1 cellular context compared by ENCODE assay signal in the genomic region with DNA sequence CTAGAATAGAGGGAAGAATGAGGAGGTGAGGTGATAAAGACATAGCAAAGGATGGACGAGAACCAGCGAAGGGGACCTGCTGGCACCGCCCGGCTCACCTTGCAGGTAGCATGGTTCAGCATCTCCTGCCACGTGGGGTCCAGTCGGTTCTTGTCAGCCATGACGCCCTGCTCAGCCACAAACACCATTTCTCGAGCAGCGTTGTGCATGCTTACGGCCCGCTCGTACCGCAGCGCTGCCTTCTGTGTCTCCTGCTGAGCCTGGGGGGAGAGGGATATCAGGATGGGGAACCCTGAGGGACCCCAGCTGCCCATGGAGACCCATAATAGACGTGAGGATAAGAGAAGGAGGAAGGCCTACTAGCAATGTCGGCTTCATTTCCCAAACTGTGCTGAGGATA.
A peak's percentile ranks its signal among the peaks of the same experiment; 100 is the strongest.
TF ChIP-seq lines count a peak whose summit lies in the region.

No MANE protein-coding gene starts in this region.

TF ChIP-seq in K562, 482 proteins besides CTCF, POLR2A, EP300 and RAD21:
- TF ChIP-seq AFF1 (IDR thresholded peaks at IDR 0.05; ENCODE audit: low read depth in 1 of 2, partially characterized antibody in 2 of 2) (no peak), POLR2G (IDR thresholded peaks at IDR 0.05; ENCODE audit: low read depth, low read length) (0 out of 2 replicates have a peak, but pooled peaks have one; percentile 15)
